Comparison of ENCODE assay signal across 8 cellular contexts in the genomic region with DNA sequence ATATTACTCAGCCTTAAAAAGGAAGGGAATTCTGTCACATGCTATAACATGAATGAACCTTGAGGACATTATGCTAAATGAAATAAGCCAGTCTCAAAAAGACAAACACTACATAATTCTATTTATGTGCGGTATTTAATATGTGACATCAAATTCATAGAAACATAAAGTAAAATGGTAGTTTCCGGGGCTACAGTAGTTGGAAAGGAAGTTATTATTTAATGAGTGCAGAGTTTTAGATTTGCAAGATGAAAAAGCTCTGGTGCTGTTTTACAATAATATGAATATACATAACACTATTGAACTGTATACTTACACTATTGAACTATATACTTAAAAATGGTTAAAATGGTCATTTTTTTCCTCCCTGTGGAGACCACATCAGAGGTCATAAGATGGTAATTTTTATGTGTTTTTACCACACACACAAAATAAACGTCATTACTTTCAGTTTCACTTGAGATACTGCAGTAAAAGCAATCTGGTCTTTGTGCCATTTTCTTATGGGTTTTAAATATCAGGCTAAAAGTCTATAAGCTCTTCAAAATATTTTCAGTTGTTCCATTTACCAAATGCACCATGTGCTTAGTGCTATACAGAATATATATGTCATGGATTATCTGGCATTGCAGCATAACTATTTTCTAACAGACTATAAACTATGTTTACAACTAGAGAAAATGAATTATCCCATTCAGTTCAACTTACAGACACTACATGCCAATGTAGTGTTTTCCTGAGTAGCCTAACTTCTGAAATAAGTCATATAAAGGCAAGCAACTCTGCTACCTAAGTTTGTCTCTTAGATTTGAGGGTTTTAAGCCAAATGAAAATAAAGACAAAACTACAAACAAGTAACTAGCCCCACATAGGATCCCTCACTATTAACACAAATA.
DNase-seq lines count a peak whose midpoint lies in the region; ATAC-seq, FAIRE-seq and TF ChIP-seq lines count a peak whose summit lies in the region.

No MANE protein-coding gene starts in this region.

- peaks cover 4 to 16% (median 7%) of the 10 kb centered on the region in 4 donors for H3K4me1 ChIP-seq in upper lobe of left lung

- CTCF ChIA-PET in activated naive CD4-positive, alpha-beta T cell treated with anti-CD3 and anti-CD28 coated beads for 36 hours (lab: Charles Lee) = interaction anchor here (0.8 to 1.0 kb wide), 2 partner anchors 28 to 123 kb away, joined by 3 read pairs; partner anchors contain the start of gene NME1
- CTCF ChIA-PET in activated B cell treated with CpG ODN at 0.5 μM for 24 hours (lab: Charles Lee) = interaction anchor here (1.1 to 2.4 kb wide), 1 partner anchor 27 kb away, joined by 3 to 6 read pairs; no protein-coding TSS in a partner anchor

- H3K9me3 ChIP-seq in upper lobe of left lung = no peaks in the 10 kb centered on the region

- peak overlapping the region; percentile 22 for H3K27ac Mint-ChIP-seq in activated naive CD4-positive, alpha-beta T cell treated with anti-CD3 and anti-CD28 coated beads for 36 hours
- peak overlapping the region; percentile 70 for H3K27ac Mint-ChIP-seq in activated B cell treated with CpG ODN at 0.5 μM for 24 hours

- peaks cover 0 to 14% (median 5%) of the 10 kb centered on the region in 4 donors for H3K36me3 ChIP-seq in upper lobe of left lung

- no peak overlapping the region for H3K4me3 Mint-ChIP-seq in activated naive CD4-positive, alpha-beta T cell treated with anti-CD3 and anti-CD28 coated beads for 36 hours
- H3K4me3 Mint-ChIP-seq in activated B cell treated with CpG ODN at 0.5 μM for 24 hours = peak overlapping the region; percentile 38

- no peak for DNase-seq in activated naive CD4-positive, alpha-beta T cell treated with anti-CD3 and anti-CD28 coated beads for 36 hours
- DNase-seq in activated naive CD4-positive, alpha-beta T cell treated with Interleukin-2 at 50 U/mL for 16 hours = no peak
- DNase-seq in activated B cell treated with CpG ODN at 0.5 μM for 24 hours (no peak), upper lobe of left lung (no peak)
- DNase-seq in stimulated activated CD8-positive, alpha-beta memory T cell treated with anti-CD3 and anti-CD28 coated beads, Interleukin-4, amount 100 ng/mL, for 48 hours = no peak

- WGBS in upper lobe of left lung, 2 donors = 27 to 35% methylated on average over 3 of the region's 3 CpGs

- no peak for ATAC-seq in activated B cell treated with CpG ODN at 0.5 μM for 24 hours (ENCODE audit: low read depth)
- peak in 1 of 2 donors; percentile 54 for ATAC-seq in upper lobe of left lung (ENCODE audit: low FRiP score in 2 of 2)
- no peak for ATAC-seq in GM21619 (IDR thresholded peaks at IDR 0.05; ENCODE audit: unreplicated experiment)
- no peak for ATAC-seq in GM18505 (IDR thresholded peaks at IDR 0.05; ENCODE audit: unreplicated experiment)

- peak; percentile 33 for FAIRE-seq in islet of Langerhans (lab: Jason Lieb, UNC)

- H3K27ac ChIP-seq in upper lobe of left lung = peak overlapping the region in 3 of 4 donors; percentile 26 to 57 (median 38)

- TF ChIP-seq EP300 in upper lobe of left lung (IDR thresholded peaks at IDR 0.05) = no peak

- POLR2A ChIA-PET in activated B cell treated with CpG ODN at 0.5 μM for 24 hours (lab: Charles Lee) = no interaction called here

- intact Hi-C loops in activated naive CD4-positive, alpha-beta T cell treated with anti-CD3 and anti-CD28 coated beads for 36 hours (cut with micrococcal nuclease) = loop anchor here (1.0 kb wide), 1 partner anchor 123 kb away; the partner anchor contains the start of gene NME1
- intact Hi-C loops in activated B cell treated with CpG ODN at 0.5 μM for 24 hours (cut with micrococcal nuclease) = no loop called here

- no peaks in the 10 kb centered on the region for H3K27me3 Mint-ChIP-seq in activated naive CD4-positive, alpha-beta T cell treated with anti-CD3 and anti-CD28 coated beads for 36 hours (ENCODE audit: low read depth)
- no peaks in the 10 kb centered on the region for H3K27me3 Mint-ChIP-seq in activated B cell treated with CpG ODN at 0.5 μM for 24 hours

- TF ChIP-seq POLR2A in upper lobe of left lung (IDR thresholded peaks at IDR 0.05) = no peak
- TF ChIP-seq POLR2A in GM18505 (IDR thresholded peaks at IDR 0.05; ENCODE audit: borderline replicate concordance, extremely low read depth, insufficient read depth, insufficient read length) = no peak

- no peak for TF ChIP-seq CTCF in activated B cell treated with CpG ODN at 0.5 μM for 24 hours (IDR thresholded peaks at IDR 0.05)
- TF ChIP-seq CTCF in upper lobe of left lung (IDR thresholded peaks at IDR 0.05) = no peak

- no peaks in the 10 kb centered on the region for H3K9me3 Mint-ChIP-seq in activated naive CD4-positive, alpha-beta T cell treated with anti-CD3 and anti-CD28 coated beads for 36 hours
- no peaks in the 10 kb centered on the region for H3K9me3 Mint-ChIP-seq in activated B cell treated with CpG ODN at 0.5 μM for 24 hours

- H3K36me3 Mint-ChIP-seq in activated naive CD4-positive, alpha-beta T cell treated with anti-CD3 and anti-CD28 coated beads for 36 hours (ENCODE audit: low read depth) = no peaks in the 10 kb centered on the region
- H3K36me3 Mint-ChIP-seq in activated B cell treated with CpG ODN at 0.5 μM for 24 hours (ENCODE audit: low read depth) = peaks cover 5% of the 10 kb centered on the region

- peaks cover 29% of the 10 kb centered on the region for H3K4me1 Mint-ChIP-seq in activated naive CD4-positive, alpha-beta T cell treated with anti-CD3 and anti-CD28 coated beads for 36 hours (ENCODE audit: low read depth)
- peaks cover 30% of the 10 kb centered on the region for H3K4me1 Mint-ChIP-seq in activated B cell treated with CpG ODN at 0.5 μM for 24 hours

- peak overlapping the region in 2 of 4 donors; percentile 13 to 19 for H3K4me3 ChIP-seq in upper lobe of left lung

- no peaks in the 10 kb centered on the region for H3K27me3 ChIP-seq in upper lobe of left lung
